9 cellular contexts compared by ENCODE assay signal in genomic region chr4:52037730-52038108, GRCh38. TPM values are rescaled to one million over a fixed set of nuclear protein-coding genes. Genes with fewer than 3 reads are reported as not detected.
DNase-seq lines count a peak whose midpoint lies in the region; ATAC-seq, FAIRE-seq and TF ChIP-seq lines count a peak whose summit lies in the region.
"Had no signal": no experiment of that assay in that cellular context is flagged by ENCODE, and none has a peak within 500 bp of the region (broad histone marks: within the 10 kb centered on the region; RNA-seq: fewer than 3 reads in every experiment).

No MANE protein-coding gene starts in this region.

- H3K27me3 ChIP-seq in BJ (ENCODE audit: control insufficient read depth, insufficient read depth, low read length), result peaks cover 9% of the 10 kb centered on the region
- H3K27me3 ChIP-seq in OCI-LY1 (ENCODE audit: insufficient read depth, low read length), result no peaks in the 10 kb centered on the region

- POLR2A ChIA-PET in BJ (lab: Charles Lee), result no interaction called here

- H3K36me3 ChIP-seq in BJ (ENCODE audit: control insufficient read depth, insufficient read depth, low read length) (no peaks in the 10 kb centered on the region), OCI-LY1 (ENCODE audit: insufficient read depth, low read length) (no peaks in the 10 kb centered on the region)

- FAIRE-seq in RCC 7860 (lab: Jason Lieb, UNC), result no peak
- FAIRE-seq: TTC549 had no signal

- peaks cover 3% of the 10 kb centered on the region; the same call in 1 of the 2 replicates for H3K79me2 ChIP-seq in OCI-LY1 (ENCODE audit: insufficient read depth, low read length)

- no peak for DNase-seq in BJ (ENCODE audit: low read depth)
- DNase-seq in cerebellar cortex (ENCODE audit: low spot score), result peak; percentile 66
- peak; percentile 86 for DNase-seq in left kidney (ENCODE audit: low read depth, low spot score)
- DNase-seq in stimulated activated naive B cell treated with anti-CD40 and anti-IgM and Interleukin-4, amounts not matched to agents 10 μg/mL and 1 μg/mL and 100 μg/mL, for 72 hours, result no peak
- DNase-seq in RCC 7860 (ENCODE audit: low spot score), result no peak

- ATAC-seq in GM18868 (IDR thresholded peaks at IDR 0.05; ENCODE audit: unreplicated experiment) (peak; percentile 57), HG03064 (IDR thresholded peaks at IDR 0.05; ENCODE audit: low read depth, unreplicated experiment) (peak; percentile 60)
- ATAC-seq in stimulated activated naive B cell treated with anti-CD40 and anti-IgM and Interleukin-4, amounts not matched to agents 10 μg/mL and 1 μg/mL and 100 μg/mL, for 72 hours (replicated peaks), result peak; percentile 66 to 67

- peaks cover 19 to 36% of the 10 kb centered on the region in 2 donors for H3K27me3 Mint-ChIP-seq in stimulated activated naive B cell treated with anti-CD40 and anti-IgM and Interleukin-4, amounts not matched to agents 10 μg/mL and 1 μg/mL and 100 μg/mL, for 72 hours

- no peaks in the 10 kb centered on the region for H3K9me3 Mint-ChIP-seq in stimulated activated naive B cell treated with anti-CD40 and anti-IgM and Interleukin-4, amounts not matched to agents 10 μg/mL and 1 μg/mL and 100 μg/mL, for 72 hours

- CTCF ChIA-PET in BJ (lab: Yijun Ruan, JAX), result interaction anchor here (0.9 to 3.3 kb wide), 3 partner anchors 12 to 204 kb away, joined by 3 to 15 read pairs (median 3); no protein-coding TSS in a partner anchor

- H3K9me3 ChIP-seq in OCI-LY1 (ENCODE audit: low read length), result no peaks in the 10 kb centered on the region

- peaks cover 13 to 18% of the 10 kb centered on the region in 2 donors for H3K4me1 Mint-ChIP-seq in stimulated activated naive B cell treated with anti-CD40 and anti-IgM and Interleukin-4, amounts not matched to agents 10 μg/mL and 1 μg/mL and 100 μg/mL, for 72 hours

- H3K27ac ChIP-seq in OCI-LY1 (ENCODE audit: low read depth, low read length, poor library complexity, severe bottlenecking), result no peak overlapping the region

- H3K9ac ChIP-seq in OCI-LY1 (ENCODE audit: low read length), result peak overlapping the region; percentile 74

- H3K4me3 Mint-ChIP-seq in stimulated activated naive B cell treated with anti-CD40 and anti-IgM and Interleukin-4, amounts not matched to agents 10 μg/mL and 1 μg/mL and 100 μg/mL, for 72 hours, result peak overlapping the region; percentile 82 to 84

- H2AFZ ChIP-seq in OCI-LY1 (ENCODE audit: low read length), result 0 out of 2 replicates have a peak overlapping the region, but pooled peaks have one; percentile 23

- H4K20me1 ChIP-seq in OCI-LY1 (ENCODE audit: insufficient read depth, low read length), result no peaks in the 10 kb centered on the region

- peaks cover 27% of the 10 kb centered on the region for H3K4me1 ChIP-seq in OCI-LY1 (ENCODE audit: insufficient read depth, low read length, severe bottlenecking)

- H3F3A ChIP-seq in OCI-LY1 (ENCODE audit: insufficient read depth, low read length), result no peaks in the 10 kb centered on the region

- H3K4me3 ChIP-seq in BJ (ENCODE audit: low read depth, low read length), result peak overlapping the region; percentile 63
- peak overlapping the region; percentile 85 for H3K4me3 ChIP-seq in OCI-LY1 (ENCODE audit: low read depth, low read length, poor library complexity, severe bottlenecking)

- peak overlapping the region; percentile 68 for H3K4me2 ChIP-seq in OCI-LY1 (ENCODE audit: low read length)

- peak overlapping the region; percentile 73 for H3K27ac Mint-ChIP-seq in stimulated activated naive B cell treated with anti-CD40 and anti-IgM and Interleukin-4, amounts not matched to agents 10 μg/mL and 1 μg/mL and 100 μg/mL, for 72 hours

- peaks cover 0 to 3% of the 10 kb centered on the region in 2 donors for H3K36me3 Mint-ChIP-seq in stimulated activated naive B cell treated with anti-CD40 and anti-IgM and Interleukin-4, amounts not matched to agents 10 μg/mL and 1 μg/mL and 100 μg/mL, for 72 hours

- TF ChIP-seq CTCF in BJ (IDR thresholded peaks at IDR 0.05; ENCODE audit: insufficient read depth, low read depth, low read length) (no peak), OCI-LY1 (IDR thresholded peaks at IDR 0.05; ENCODE audit: low read length) (no peak)

- H3K9me2 ChIP-seq in OCI-LY1 (ENCODE audit: low read depth, low read length), result no peaks in the 10 kb centered on the region

RNA-seq across cellular contexts. Expression of gene SGCB, which starts 0.4 kb away (rescaled TPM):
- polyA plus RNA-seq in BJ (2011; rRNA removed), result 23.3 and 38.2 TPM in 2 replicates
- polyA minus RNA-seq in BJ (2011; rRNA and poly(A)+ RNA removed), result 7.1 and 9.1 TPM in 2 replicates

RNA-seq across cellular contexts. Expression of gene SPATA18, which starts 13.4 kb away (rescaled TPM):
- polyA plus RNA-seq in BJ (2011; rRNA removed), result 10.6 and 13.4 TPM in 2 replicates
- 11.5 and 11.6 TPM in 2 replicates for polyA minus RNA-seq in BJ (2011; rRNA and poly(A)+ RNA removed)

RNA-seq across cellular contexts. Expression of gene LRRC66, which starts 17.6 kb away (rescaled TPM):
- polyA plus RNA-seq in BJ (2011; rRNA removed), result 0.21 and 0.28 TPM in 2 replicates
- 0.09 and 0.36 TPM in 2 replicates for polyA minus RNA-seq in BJ (2011; rRNA and poly(A)+ RNA removed)

Comparison
In these comparisons a context has a peak if more than half of its experiments do, and no peak if none do; other contexts are left out.
1. DNase-seq: peak in cerebellar cortex (single experiment) and left kidney (single experiment); none in BJ (single experiment), stimulated activated naive B cell treated with anti-CD40 and anti-IgM and Interleukin-4, amounts not matched to agents 10 μg/mL and 1 μg/mL and 100 μg/mL, for 72 hours (single experiment) and RCC 7860 (single experiment).
2. Peak in every context shown above with its lines, with median percentiles within 50 percentile points of each other: ATAC-seq.